9 cellular contexts compared by ENCODE assay signal in the genomic region with DNA sequence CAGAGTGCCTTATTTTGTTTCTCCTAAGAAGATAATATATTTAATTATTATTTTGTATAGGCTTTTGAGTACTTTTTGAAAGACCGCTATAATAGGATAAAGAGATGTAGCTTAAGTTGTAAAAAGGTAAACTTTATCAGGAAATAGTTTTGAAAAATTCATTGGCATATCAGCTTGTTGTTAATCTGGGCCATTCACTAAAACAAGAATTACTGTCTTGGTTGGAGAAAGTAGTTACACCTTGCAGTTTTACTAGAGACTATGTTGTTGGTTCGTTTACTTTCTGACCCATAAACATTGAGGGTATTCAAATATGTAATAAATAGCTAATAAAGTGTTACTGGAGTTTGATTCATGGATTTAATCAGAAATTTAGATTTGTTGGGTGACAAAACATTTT. TPM values are rescaled to one million over a fixed set of nuclear protein-coding genes. Genes with fewer than 3 reads are reported as not detected.
A peak's percentile ranks its signal among the peaks of the same experiment; 100 is the strongest.
DNase-seq lines count a peak whose midpoint lies in the region; ATAC-seq and TF ChIP-seq lines count a peak whose summit lies in the region.
"Had no signal": no experiment of that assay in that cellular context is flagged by ENCODE, and none has a peak within 500 bp of the region (broad histone marks: within the 10 kb centered on the region; RNA-seq: fewer than 3 reads in every experiment).

No MANE protein-coding gene starts in this region.

- H3K9ac ChIP-seq in BLaER1 = peak overlapping the region; percentile 94; the same call in 1 of the 2 replicates
- peak overlapping the region; percentile 97; the same call in 1 of the 2 replicates for H3K9ac ChIP-seq in Karpas-422 (ENCODE audit: low read length)

- H3K9me2 ChIP-seq in Karpas-422 (replicated peaks; ENCODE audit: insufficient read depth, low read length) = no peaks in the 10 kb centered on the region

- H3K4me2 ChIP-seq in BLaER1 (peak overlapping the region; percentile 85), Karpas-422 (ENCODE audit: low read depth, low read length, poor library complexity, severe bottlenecking) (peak overlapping the region; percentile 84)

- H3K4me3 Mint-ChIP-seq in chondrocyte (ENCODE audit: unreplicated experiment) (peak overlapping the region; percentile 91), nephron progenitor cell (peak overlapping the region; percentile 94)

- H3K79me2 ChIP-seq in Karpas-422 (ENCODE audit: low read length) = peaks cover 69% of the 10 kb centered on the region

- H3K27ac ChIP-seq in BLaER1 (no peak overlapping the region), Karpas-422 (ENCODE audit: low read length) (0 out of 2 replicates have a peak overlapping the region, but pooled peaks have one; percentile 10)
- H3K27ac ChIP-seq: adrenal gland had no signal

- H3K36me3 Mint-ChIP-seq in chondrocyte (ENCODE audit: low read depth) (peaks cover 12% of the 10 kb centered on the region), nephron progenitor cell (ENCODE audit: low read depth) (peaks cover 23% of the 10 kb centered on the region)

- H3K27me3 ChIP-seq in BLaER1 (no peaks in the 10 kb centered on the region), Karpas-422 (ENCODE audit: low read length) (no peaks in the 10 kb centered on the region)
- H3K27me3 ChIP-seq: adrenal gland had no signal

- H3K9me3 ChIP-seq in BLaER1 (no peaks in the 10 kb centered on the region), Karpas-422 (ENCODE audit: low read length) (no peaks in the 10 kb centered on the region)

- no peak overlapping the region for H2AFZ ChIP-seq in Karpas-422 (ENCODE audit: low read length)

- peaks cover 98% of the 10 kb centered on the region for H4K20me1 ChIP-seq in BLaER1
- H4K20me1 ChIP-seq in Karpas-422 (ENCODE audit: insufficient read depth, low read depth, low read length) = peaks cover 34% of the 10 kb centered on the region; the same call in 1 of the 2 replicates

- H3K4me3 ChIP-seq in BLaER1 (peak overlapping the region; percentile 92), Karpas-422 (ENCODE audit: low read length) (peak overlapping the region; percentile 81)

- no peak for TF ChIP-seq CTCF in chondrocyte (IDR thresholded peaks at IDR 0.05)
- no peak for TF ChIP-seq CTCF in nephron progenitor cell (IDR thresholded peaks at IDR 0.05)

- no peak for ATAC-seq in HG02840 (IDR thresholded peaks at IDR 0.05; ENCODE audit: low FRiP score, unreplicated experiment)

- H3K27ac Mint-ChIP-seq in chondrocyte (ENCODE audit: unreplicated experiment) = peak overlapping the region; percentile 81
- H3K27ac Mint-ChIP-seq in nephron progenitor cell = no peak overlapping the region

- H3K4me1 Mint-ChIP-seq in chondrocyte (ENCODE audit: low read depth) (peaks cover 61% of the 10 kb centered on the region), nephron progenitor cell (peaks cover 56% of the 10 kb centered on the region)

- H3K9me3 Mint-ChIP-seq in chondrocyte (ENCODE audit: low read depth) (no peaks in the 10 kb centered on the region), nephron progenitor cell (no peaks in the 10 kb centered on the region)

- H3K27me3 Mint-ChIP-seq in chondrocyte (ENCODE audit: low read depth) = no peaks in the 10 kb centered on the region
- H3K27me3 Mint-ChIP-seq in nephron progenitor cell (ENCODE audit: low read depth, poor library complexity) = no peaks in the 10 kb centered on the region

- H3K4me1 ChIP-seq in BLaER1 (peaks cover 36% of the 10 kb centered on the region), Karpas-422 (ENCODE audit: low read length) (peaks cover 47% of the 10 kb centered on the region)

- H3K36me3 ChIP-seq in BLaER1 (peaks cover 29% of the 10 kb centered on the region), Karpas-422 (ENCODE audit: insufficient read depth, low read length) (peaks cover 41% of the 10 kb centered on the region)

- no peak for DNase-seq in Karpas-422
- DNase-seq in chondrocyte (ENCODE audit: low spot score) = no peak
- DNase-seq in nephron progenitor cell = no peak
- no peak for DNase-seq in AG20443 (ENCODE audit: low spot score)
- no peak for DNase-seq in H4 (ENCODE audit: low spot score)
- DNase-seq in glomerular visceral epithelial cell (ENCODE audit: extremely low spot score) = no peak
- DNase-seq: adrenal gland had no signal

RNA-seq across cellular contexts. Expression of a gene that starts 33.7 kb away (rescaled TPM):
- 94.1 and 95.7 TPM in 2 replicates for total RNA-seq in Karpas-422 (2014; rRNA removed; shearing (Covaris generic); ENCODE audit: low replicate concordance)
- 123 to 132 TPM (median 132 TPM) in 3 replicates for total RNA-seq in chondrocyte
- total RNA-seq in H4 (2014; rRNA removed; shearing (Covaris generic)) = 163 and 188 TPM in 2 replicates
